1 cellular context compared by ENCODE assay signal in the genomic region with DNA sequence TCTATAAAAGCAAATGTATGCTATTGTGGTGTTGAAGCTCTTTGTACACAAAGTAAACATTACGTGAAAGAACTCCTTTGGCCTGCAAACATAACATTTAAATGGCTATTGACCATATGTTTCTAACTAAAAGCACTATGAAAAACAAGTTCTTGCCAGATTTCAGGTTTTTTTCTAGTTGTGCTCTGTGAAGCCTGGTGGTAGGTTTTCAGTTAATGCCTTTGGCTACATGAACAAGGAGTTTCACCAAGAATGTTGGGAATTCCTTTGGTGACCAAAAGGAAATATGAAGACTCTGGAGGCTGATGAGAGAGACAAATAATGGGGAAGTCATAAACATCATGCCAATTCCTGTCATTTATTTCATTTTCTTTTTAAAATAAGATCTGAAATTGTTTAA.
TF ChIP-seq lines count a peak whose summit lies in the region.

No MANE protein-coding gene starts in this region.

TF ChIP-seq in IMR-90, 13 proteins besides CTCF, POLR2A, EP300 and RAD21:
- TF ChIP-seq, protein P1, sequence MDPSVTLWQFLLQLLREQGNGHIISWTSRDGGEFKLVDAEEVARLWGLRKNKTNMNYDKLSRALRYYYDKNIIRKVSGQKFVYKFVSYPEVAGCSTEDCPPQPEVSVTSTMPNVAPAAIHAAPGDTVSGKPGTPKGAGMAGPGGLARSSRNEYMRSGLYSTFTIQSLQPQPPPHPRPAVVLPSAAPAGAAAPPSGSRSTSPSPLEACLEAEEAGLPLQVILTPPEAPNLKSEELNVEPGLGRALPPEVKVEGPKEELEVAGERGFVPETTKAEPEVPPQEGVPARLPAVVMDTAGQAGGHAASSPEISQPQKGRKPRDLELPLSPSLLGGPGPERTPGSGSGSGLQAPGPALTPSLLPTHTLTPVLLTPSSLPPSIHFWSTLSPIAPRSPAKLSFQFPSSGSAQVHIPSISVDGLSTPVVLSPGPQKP (IDR thresholded peaks at IDR 0.05; ENCODE audit: borderline replicate concordance, low read depth, low read length): no peak
- no peak for TF ChIP-seq MAZ (IDR thresholded peaks at IDR 0.05; ENCODE audit: borderline replicate concordance, low read depth, low read length)
- no peak for TF ChIP-seq MAFK (IDR thresholded peaks at IDR 0.05; ENCODE audit: low read depth, low read length)
- no peak for TF ChIP-seq MXI1 (IDR thresholded peaks at IDR 0.05; ENCODE audit: borderline replicate concordance, low read depth, low read length)
- TF ChIP-seq FOS (IDR thresholded peaks at IDR 0.05; ENCODE audit: low read depth, low read length): no peak
- no peak for TF ChIP-seq BHLHE40 (IDR thresholded peaks at IDR 0.05; ENCODE audit: low read depth, low read length)
- no peak for TF ChIP-seq SMC3 (IDR thresholded peaks at IDR 0.05; ENCODE audit: low read depth, low read length)
- TF ChIP-seq CHD1 (IDR thresholded peaks at IDR 0.05; ENCODE audit: low read depth, low read length): no peak
- TF ChIP-seq NFE2L2 (IDR thresholded peaks at IDR 0.05; ENCODE audit: low read depth, low read length): no peak
- no peak for TF ChIP-seq CEBPB (IDR thresholded peaks at IDR 0.05; ENCODE audit: low read depth, low read length)
- TF ChIP-seq RCOR1 (IDR thresholded peaks at IDR 0.05; ENCODE audit: insufficient replicate concordance, low read length): no peak
- no peak for TF ChIP-seq RFX5 (IDR thresholded peaks at IDR 0.05; ENCODE audit: low read depth, low read length)
- TF ChIP-seq, protein P2, sequence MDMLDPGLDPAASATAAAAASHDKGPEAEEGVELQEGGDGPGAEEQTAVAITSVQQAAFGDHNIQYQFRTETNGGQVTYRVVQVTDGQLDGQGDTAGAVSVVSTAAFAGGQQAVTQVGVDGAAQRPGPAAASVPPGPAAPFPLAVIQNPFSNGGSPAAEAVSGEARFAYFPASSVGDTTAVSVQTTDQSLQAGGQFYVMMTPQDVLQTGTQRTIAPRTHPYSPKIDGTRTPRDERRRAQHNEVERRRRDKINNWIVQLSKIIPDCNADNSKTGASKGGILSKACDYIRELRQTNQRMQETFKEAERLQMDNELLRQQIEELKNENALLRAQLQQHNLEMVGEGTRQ (IDR thresholded peaks at IDR 0.05; ENCODE audit: low read depth, low read length): no peak
